Comparison of ENCODE assay signal across 1 cellular context in the genomic region with DNA sequence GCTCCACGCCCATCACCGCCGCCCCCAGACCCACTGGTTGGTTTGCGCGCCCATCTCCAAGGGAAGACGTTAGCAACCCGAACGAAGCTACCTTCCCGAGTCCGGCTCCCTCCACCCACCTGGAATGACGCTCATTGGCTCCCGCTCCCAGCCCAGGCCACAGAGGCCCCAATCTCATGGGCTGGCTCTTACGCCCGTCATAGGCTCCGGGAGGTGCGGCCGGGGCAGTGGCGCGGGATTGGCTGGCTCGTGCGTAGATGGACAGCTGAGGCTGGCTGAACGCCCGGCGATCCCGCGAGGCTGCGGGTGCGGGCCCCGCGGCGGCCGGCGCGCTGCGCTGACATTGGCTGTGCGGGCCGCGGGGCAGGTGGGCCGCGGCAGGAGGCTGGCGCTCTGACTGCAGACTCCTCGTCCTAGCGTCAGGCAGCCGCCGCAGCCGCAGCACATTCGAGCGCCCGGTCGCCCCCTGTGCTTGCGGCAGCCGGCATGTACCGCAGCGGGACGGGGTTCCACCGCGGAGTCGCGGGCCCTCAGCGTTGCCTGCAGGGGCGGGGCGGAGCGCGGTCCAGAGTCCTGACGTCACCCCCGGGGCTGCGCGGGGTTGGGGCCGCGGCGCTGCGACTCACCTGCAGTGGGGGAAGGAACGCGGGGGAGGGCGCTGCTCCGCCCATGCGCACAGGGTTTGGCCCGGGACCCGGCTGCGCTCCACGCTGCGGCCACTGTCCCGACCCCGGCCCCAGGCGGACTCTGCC.
A peak's percentile ranks its signal among the peaks of the same experiment; 100 is the strongest.
TF ChIP-seq lines count a peak whose summit lies in the region.

No MANE protein-coding gene starts in this region.

TF ChIP-seq in HepG2, 621 proteins besides CTCF, POLR2A, EP300 and RAD21 (continued from another document and continues in another):
- TF ChIP-seq ZNF777 (CRISPR knock-in tag; IDR thresholded peaks at IDR 0.05) (no peak), ZNF781 (CRISPR knock-in tag; IDR thresholded peaks at IDR 0.05; ENCODE audit: borderline replicate concordance, not compliant biosample characterization) (no peak), KLF13 (CRISPR knock-in tag; IDR thresholded peaks at IDR 0.05) (0 out of 2 replicates have a peak, but pooled peaks have one; percentile 37), ZIK1 (CRISPR knock-in tag; IDR thresholded peaks at IDR 0.05; ENCODE audit: borderline replicate concordance, low read depth) (no peak; the same call in 1 of the 2 replicates), SNRNP70 (IDR thresholded peaks at IDR 0.05; ENCODE audit: low read depth, low read length) (no peak), ZNF468 (CRISPR knock-in tag; IDR thresholded peaks at IDR 0.05) (no peak), NFKB2 (CRISPR knock-in tag; IDR thresholded peaks at IDR 0.05; ENCODE audit: borderline replicate concordance) (peak; percentile 44; the same call in 1 of the 2 replicates), GLI4 (CRISPR knock-in tag; IDR thresholded peaks at IDR 0.05; ENCODE audit: borderline replicate concordance) (peak; percentile 86; the same call in 1 of the 2 replicates), TOPORS (CRISPR knock-in tag; IDR thresholded peaks at IDR 0.05) (no peak), FOXA1 (IDR thresholded peaks at IDR 0.05) (no peak), FOXA1 (CRISPR knock-in tag; IDR thresholded peaks at IDR 0.05) (no peak), HNF1B (CRISPR knock-in tag; IDR thresholded peaks at IDR 0.05) (no peak), HOXD1 (CRISPR knock-in tag; IDR thresholded peaks at IDR 0.05) (peak; percentile 31; the same call in 1 of the 2 replicates), ZNF451 (CRISPR knock-in tag; IDR thresholded peaks at IDR 0.05) (peak; percentile 42; the same call in 1 of the 2 replicates), IRX3 (CRISPR knock-in tag; IDR thresholded peaks at IDR 0.05; ENCODE audit: borderline replicate concordance, low read depth) (no peak), SOX5 (CRISPR knock-in tag; IDR thresholded peaks at IDR 0.05; ENCODE audit: borderline replicate concordance) (peak; percentile 67; the same call in 1 of the 2 replicates), NCOA5 (CRISPR knock-in tag; IDR thresholded peaks at IDR 0.05) (no peak), TEAD3 (CRISPR knock-in tag; optimal IDR thresholded peaks at IDR 0.05; ENCODE audit: borderline replicate concordance) (peak; percentile 83), ZFP82 (CRISPR knock-in tag; IDR thresholded peaks at IDR 0.05; ENCODE audit: borderline replicate concordance) (no peak), JUN (CRISPR knock-in tag; IDR thresholded peaks at IDR 0.05) (peak; percentile 95), ZNF746 (CRISPR knock-in tag; IDR thresholded peaks at IDR 0.05) (peak; percentile 39; the same call in 1 of the 2 replicates), RBM22 (optimal IDR thresholded peaks at IDR 0.05; ENCODE audit: low read length) (no peak), ARNT2 (CRISPR knock-in tag; IDR thresholded peaks at IDR 0.05; ENCODE audit: low read depth) (peak; percentile 80), NR1H2 (CRISPR knock-in tag; IDR thresholded peaks at IDR 0.05; ENCODE audit: borderline replicate concordance, low read depth) (0 out of 2 replicates have a peak, but pooled peaks have one; percentile 61), ZNF564 (CRISPR knock-in tag; IDR thresholded peaks at IDR 0.05) (0 out of 2 replicates have a peak, but pooled peaks have one; percentile 12), ZNF703 (CRISPR knock-in tag; IDR thresholded peaks at IDR 0.05; ENCODE audit: borderline replicate concordance) (no peak; the same call in 1 of the 2 replicates), CCAR2 (optimal IDR thresholded peaks at IDR 0.05; ENCODE audit: low read depth, low read length) (no peak), ZNF224 (CRISPR knock-in tag; IDR thresholded peaks at IDR 0.05) (peak; percentile 23; the same call in 1 of the 2 replicates), ZFP41 (CRISPR knock-in tag; IDR thresholded peaks at IDR 0.05; ENCODE audit: borderline replicate concordance) (no peak), GABPB1 (CRISPR knock-in tag; IDR thresholded peaks at IDR 0.05) (peak; percentile 64), ZSCAN20 (CRISPR knock-in tag; IDR thresholded peaks at IDR 0.05; ENCODE audit: borderline replicate concordance) (0 out of 2 replicates have a peak, but pooled peaks have one; percentile 43), TAF15 (IDR thresholded peaks at IDR 0.05; ENCODE audit: low read depth, low read length, poor library complexity, severe bottlenecking) (peak; percentile 3), ZNF30 (CRISPR knock-in tag; IDR thresholded peaks at IDR 0.05) (no peak), ISX (CRISPR knock-in tag; conservative IDR thresholded peaks at IDR 0.05) (0 out of 2 replicates have a peak, but pooled peaks have one; percentile 65), PTBP1 (IDR thresholded peaks at IDR 0.05; ENCODE audit: low read depth, low read length, poor library complexity, severe bottlenecking) (no peak), ZNF282 (IDR thresholded peaks at IDR 0.05; ENCODE audit: partially characterized antibody) (no peak), FOXP1 (IDR thresholded peaks at IDR 0.05) (no peak), FOXP1 (CRISPR knock-in tag; IDR thresholded peaks at IDR 0.05) (no peak), ZNF546 (CRISPR knock-in tag; conservative IDR thresholded peaks at IDR 0.05) (peak; percentile 68; the same call in 1 of the 2 replicates), KDM6A (CRISPR knock-in tag; IDR thresholded peaks at IDR 0.05; ENCODE audit: low read depth) (no peak; the same call in 1 of the 2 replicates), SRSF4 (IDR thresholded peaks at IDR 0.05; ENCODE audit: low read depth, low read length, poor library complexity, severe bottlenecking) (no peak), CCDC6 (CRISPR knock-in tag; IDR thresholded peaks at IDR 0.05) (no peak), GABPA (IDR thresholded peaks at IDR 0.05; ENCODE audit: low read depth, low read length) (no peak), GABPA (CRISPR knock-in tag; IDR thresholded peaks at IDR 0.05; ENCODE audit: low read depth) (peak; percentile 33; the same call in 1 of the 2 replicates), ZNF331 (CRISPR knock-in tag; IDR thresholded peaks at IDR 0.05) (peak; percentile 64; the same call in 1 of the 2 replicates), ZSCAN30 (CRISPR knock-in tag; IDR thresholded peaks at IDR 0.05) (no peak), ZFP36L2 (CRISPR knock-in tag; IDR thresholded peaks at IDR 0.05) (no peak), MYC (CRISPR knock-in tag; IDR thresholded peaks at IDR 0.05; ENCODE audit: borderline replicate concordance) (peak; percentile 90; the same call in 1 of the 2 replicates), NFE2L1 (CRISPR knock-in tag; IDR thresholded peaks at IDR 0.05; ENCODE audit: borderline replicate concordance) (no peak)
- TF ChIP-seq, protein P1, sequence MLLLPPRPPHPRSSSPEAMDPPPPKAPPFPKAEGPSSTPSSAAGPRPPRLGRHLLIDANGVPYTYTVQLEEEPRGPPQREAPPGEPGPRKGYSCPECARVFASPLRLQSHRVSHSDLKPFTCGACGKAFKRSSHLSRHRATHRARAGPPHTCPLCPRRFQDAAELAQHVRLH (CRISPR knock-in tag; IDR thresholded peaks at IDR 0.05; ENCODE audit: borderline replicate concordance, low read depth), result peak; percentile 44; the same call in 1 of the 2 replicates
- TF ChIP-seq, protein P2, sequence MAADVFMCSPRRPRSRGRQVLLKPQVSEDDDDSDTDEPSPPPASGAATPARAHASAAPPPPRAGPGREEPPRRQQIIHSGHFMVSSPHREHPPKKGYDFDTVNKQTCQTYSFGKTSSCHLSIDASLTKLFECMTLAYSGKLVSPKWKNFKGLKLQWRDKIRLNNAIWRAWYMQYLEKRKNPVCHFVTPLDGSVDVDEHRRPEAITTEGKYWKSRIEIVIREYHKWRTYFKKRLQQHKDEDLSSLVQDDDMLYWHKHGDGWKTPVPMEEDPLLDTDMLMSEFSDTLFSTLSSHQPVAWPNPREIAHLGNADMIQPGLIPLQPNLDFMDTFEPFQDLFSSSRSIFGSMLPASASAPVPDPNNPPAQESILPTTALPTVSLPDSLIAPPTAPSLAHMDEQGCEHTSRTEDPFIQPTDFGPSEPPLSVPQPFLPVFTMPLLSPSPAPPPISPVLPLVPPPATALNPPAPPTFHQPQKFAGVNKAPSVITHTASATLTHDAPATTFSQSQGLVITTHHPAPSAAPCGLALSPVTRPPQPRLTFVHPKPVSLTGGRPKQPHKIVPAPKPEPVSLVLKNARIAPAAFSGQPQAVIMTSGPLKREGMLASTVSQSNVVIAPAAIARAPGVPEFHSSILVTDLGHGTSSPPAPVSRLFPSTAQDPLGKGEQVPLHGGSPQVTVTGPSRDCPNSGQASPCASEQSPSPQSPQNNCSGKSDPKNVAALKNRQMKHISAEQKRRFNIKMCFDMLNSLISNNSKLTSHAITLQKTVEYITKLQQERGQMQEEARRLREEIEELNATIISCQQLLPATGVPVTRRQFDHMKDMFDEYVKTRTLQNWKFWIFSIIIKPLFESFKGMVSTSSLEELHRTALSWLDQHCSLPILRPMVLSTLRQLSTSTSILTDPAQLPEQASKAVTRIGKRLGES (CRISPR knock-in tag; IDR thresholded peaks at IDR 0.05; ENCODE audit: borderline replicate concordance), result peak; percentile 46; the same call in 1 of the 2 replicates
- TF ChIP-seq, protein P3, sequence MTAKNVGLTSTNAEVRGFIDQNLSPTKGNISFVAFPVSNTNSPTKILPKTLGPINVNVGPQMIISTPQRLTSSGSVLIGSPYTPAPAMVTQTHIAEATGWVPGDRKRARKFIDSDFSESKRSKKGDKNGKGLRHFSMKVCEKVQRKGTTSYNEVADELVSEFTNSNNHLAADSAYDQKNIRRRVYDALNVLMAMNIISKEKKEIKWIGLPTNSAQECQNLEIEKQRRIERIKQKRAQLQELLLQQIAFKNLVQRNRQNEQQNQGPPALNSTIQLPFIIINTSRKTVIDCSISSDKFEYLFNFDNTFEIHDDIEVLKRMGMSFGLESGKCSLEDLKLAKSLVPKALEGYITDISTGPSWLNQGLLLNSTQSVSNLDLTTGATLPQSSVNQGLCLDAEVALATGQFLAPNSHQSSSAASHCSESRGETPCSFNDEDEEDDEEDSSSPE (CRISPR knock-in tag; IDR thresholded peaks at IDR 0.05), result peak; percentile 36; the same call in 1 of the 2 replicates
- TF ChIP-seq, protein P4, sequence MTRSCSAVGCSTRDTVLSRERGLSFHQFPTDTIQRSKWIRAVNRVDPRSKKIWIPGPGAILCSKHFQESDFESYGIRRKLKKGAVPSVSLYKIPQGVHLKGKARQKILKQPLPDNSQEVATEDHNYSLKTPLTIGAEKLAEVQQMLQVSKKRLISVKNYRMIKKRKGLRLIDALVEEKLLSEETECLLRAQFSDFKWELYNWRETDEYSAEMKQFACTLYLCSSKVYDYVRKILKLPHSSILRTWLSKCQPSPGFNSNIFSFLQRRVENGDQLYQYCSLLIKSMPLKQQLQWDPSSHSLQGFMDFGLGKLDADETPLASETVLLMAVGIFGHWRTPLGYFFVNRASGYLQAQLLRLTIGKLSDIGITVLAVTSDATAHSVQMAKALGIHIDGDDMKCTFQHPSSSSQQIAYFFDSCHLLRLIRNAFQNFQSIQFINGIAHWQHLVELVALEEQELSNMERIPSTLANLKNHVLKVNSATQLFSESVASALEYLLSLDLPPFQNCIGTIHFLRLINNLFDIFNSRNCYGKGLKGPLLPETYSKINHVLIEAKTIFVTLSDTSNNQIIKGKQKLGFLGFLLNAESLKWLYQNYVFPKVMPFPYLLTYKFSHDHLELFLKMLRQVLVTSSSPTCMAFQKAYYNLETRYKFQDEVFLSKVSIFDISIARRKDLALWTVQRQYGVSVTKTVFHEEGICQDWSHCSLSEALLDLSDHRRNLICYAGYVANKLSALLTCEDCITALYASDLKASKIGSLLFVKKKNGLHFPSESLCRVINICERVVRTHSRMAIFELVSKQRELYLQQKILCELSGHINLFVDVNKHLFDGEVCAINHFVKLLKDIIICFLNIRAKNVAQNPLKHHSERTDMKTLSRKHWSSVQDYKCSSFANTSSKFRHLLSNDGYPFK (CRISPR knock-in tag; IDR thresholded peaks at IDR 0.05; ENCODE audit: borderline replicate concordance), result no peak
- TF ChIP-seq, protein P5, sequence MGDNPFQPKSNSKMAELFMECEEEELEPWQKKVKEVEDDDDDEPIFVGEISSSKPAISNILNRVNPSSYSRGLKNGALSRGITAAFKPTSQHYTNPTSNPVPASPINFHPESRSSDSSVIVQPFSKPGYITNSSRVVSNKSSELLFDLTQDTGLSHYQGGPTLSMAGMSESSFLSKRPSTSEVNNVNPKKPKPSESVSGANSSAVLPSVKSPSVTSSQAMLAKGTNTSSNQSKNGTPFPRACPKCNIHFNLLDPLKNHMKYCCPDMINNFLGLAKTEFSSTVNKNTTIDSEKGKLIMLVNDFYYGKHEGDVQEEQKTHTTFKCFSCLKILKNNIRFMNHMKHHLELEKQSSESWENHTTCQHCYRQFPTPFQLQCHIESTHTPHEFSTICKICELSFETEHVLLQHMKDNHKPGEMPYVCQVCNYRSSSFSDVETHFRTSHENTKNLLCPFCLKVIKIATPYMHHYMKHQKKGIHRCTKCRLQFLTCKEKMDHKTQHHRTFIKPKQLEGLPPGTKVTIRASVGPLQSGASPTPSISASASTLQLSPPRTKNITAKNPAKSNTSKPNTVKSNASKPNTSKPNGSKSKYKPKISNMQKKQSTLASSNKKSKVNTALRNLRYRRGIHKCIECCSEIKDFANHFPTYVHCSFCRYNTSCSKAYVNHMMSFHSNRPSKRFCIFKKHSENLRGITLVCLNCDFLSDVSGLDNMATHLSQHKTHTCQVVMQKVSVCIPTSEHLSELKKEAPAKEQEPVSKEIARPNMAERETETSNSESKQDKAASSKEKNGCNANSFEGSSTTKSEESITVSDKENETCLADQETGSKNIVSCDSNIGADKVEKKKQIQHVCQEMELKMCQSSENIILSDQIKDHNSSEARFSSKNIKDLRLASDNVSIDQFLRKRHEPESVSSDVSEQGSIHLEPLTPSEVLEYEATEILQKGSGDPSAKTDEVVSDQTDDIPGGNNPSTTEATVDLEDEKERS (CRISPR knock-in tag; IDR thresholded peaks at IDR 0.05), result no peak
- TF ChIP-seq, protein P6, sequence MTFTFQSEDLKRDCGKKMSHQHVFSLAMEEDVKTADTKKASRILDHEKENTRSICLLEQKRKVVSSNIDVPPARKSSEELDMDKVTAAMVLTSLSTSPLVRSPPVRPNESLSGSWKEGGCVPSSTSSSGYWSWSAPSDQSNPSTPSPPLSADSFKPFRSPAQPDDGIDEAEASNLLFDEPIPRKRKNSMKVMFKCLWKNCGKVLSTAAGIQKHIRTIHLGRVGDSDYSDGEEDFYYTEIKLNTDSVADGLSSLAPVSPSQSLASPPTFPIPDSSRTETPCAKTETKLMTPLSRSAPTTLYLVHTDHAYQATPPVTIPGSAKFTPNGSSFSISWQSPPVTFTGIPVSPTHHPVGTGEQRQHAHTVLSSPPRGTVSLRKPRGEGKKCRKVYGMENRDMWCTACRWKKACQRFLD (CRISPR knock-in tag; IDR thresholded peaks at IDR 0.05; ENCODE audit: borderline replicate concordance), result no peak
